ENCODE assay signal across 13 cellular contexts in genomic region chr1:107727866-107728265, GRCh38.
DNase-seq lines count a peak whose midpoint lies in the region; ATAC-seq and TF ChIP-seq lines count a peak whose summit lies in the region.
"Had no signal": no experiment of that assay in that cellular context is flagged by ENCODE, and none has a peak within 500 bp of the region (broad histone marks: within the 10 kb centered on the region; RNA-seq: fewer than 3 reads in every experiment).

No MANE protein-coding gene starts in this region.

- peak; percentile 18 for DNase-seq in AG20443 (ENCODE audit: low spot score)
- peak; percentile 34 for DNase-seq in NCI-H446 treated with DMSO at 0.1 percent for 48 hours (lab: John Stamatoyannopoulos, UW)
- DNase-seq in left kidney (ENCODE audit: low read depth, low spot score): peak; percentile 15
- no peak for DNase-seq in stimulated activated CD4-positive, alpha-beta T cell treated with anti-CD3 and anti-CD28 coated beads, Interleukin-1b, Interleukin-23, amount 100 ng/mL, for 48 hours
- no peak for DNase-seq in NOMO-1 treated with dmso at 0.1 percent for 144 hours (lab: John Stamatoyannopoulos, UW; ENCODE audit: unreplicated experiment)
- DNase-seq: DMS79; MV-4-11; NCI-H1694; NCI-H2081; NK-92 treated with Interleukin-12 subunit alpha and Interleukin-12 subunit beta, amount 100 ng/mL, for 24 hours; Peyer's patch had no signal

- ATAC-seq in SK-N-SH treated with all-trans-retinoic acid at 6 μM for 48 hours (no peak), HG03108 (IDR thresholded peaks at IDR 0.05; ENCODE audit: unreplicated experiment) (no peak)

TF ChIP-seq in SK-N-SH treated with all-trans-retinoic acid at 6 μM for 48 hours, 23 proteins besides CTCF, POLR2A, EP300 and RAD21:
- TF ChIP-seq PPARA (CRISPR knock-in tag; IDR thresholded peaks at IDR 0.05; ENCODE audit: borderline replicate concordance) (no peak), CREB5 (CRISPR knock-in tag; IDR thresholded peaks at IDR 0.05; ENCODE audit: low read depth) (no peak), SNAI2 (CRISPR knock-in tag; IDR thresholded peaks at IDR 0.05) (no peak), TCF4 (CRISPR knock-in tag; IDR thresholded peaks at IDR 0.05; ENCODE audit: borderline replicate concordance) (peak; percentile 76), ZNF565 (CRISPR knock-in tag; conservative IDR thresholded peaks at IDR 0.05; ENCODE audit: low read depth) (no peak), PATZ1 (CRISPR knock-in tag; IDR thresholded peaks at IDR 0.05; ENCODE audit: borderline replicate concordance) (no peak), BACH2 (CRISPR knock-in tag; IDR thresholded peaks at IDR 0.05; ENCODE audit: borderline replicate concordance) (no peak), TSHZ2 (CRISPR knock-in tag; IDR thresholded peaks at IDR 0.05) (0 out of 2 replicates have a peak, but pooled peaks have one; percentile 58), ZC3H10 (CRISPR knock-in tag; IDR thresholded peaks at IDR 0.05) (no peak), ISL1 (CRISPR knock-in tag; IDR thresholded peaks at IDR 0.05) (0 out of 2 replicates have a peak, but pooled peaks have one; percentile 7)
TF ChIP-seq in SK-N-SH treated with all-trans-retinoic acid at 6 μM for 48 hours: peak in this region for 3.

Comparison
In these comparisons a context has a peak if more than half of its experiments do, and no peak if none do; other contexts are left out.
1. DNase-seq: peak in AG20443 (single experiment), NCI-H446 treated with DMSO at 0.1 percent for 48 hours (single experiment) and left kidney (single experiment); none in stimulated activated CD4-positive, alpha-beta T cell treated with anti-CD3 and anti-CD28 coated beads, Interleukin-1b, Interleukin-23, amount 100 ng/mL, for 48 hours (single experiment) and NOMO-1 treated with dmso at 0.1 percent for 144 hours (single experiment).